Comparison of ENCODE assay signal across 9 cellular contexts in the genomic region with DNA sequence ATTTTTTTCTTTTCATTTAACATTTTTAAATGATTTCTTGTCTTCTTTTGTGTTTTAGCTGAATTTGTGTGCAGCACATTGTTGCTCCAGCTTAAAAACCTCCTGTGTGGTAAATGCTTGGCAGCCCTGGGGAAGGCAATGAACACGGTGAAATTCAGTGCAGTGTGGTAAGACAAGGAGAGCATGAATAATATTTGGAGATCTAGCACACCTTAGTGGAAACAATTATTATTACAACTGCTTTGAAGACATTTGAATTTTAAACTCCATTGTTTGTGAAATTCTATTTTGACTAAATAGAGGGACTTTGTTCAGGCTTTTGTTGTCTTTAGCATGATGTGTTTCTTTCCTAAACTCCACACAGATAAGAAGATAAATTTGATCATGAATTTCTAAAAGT.
A peak's percentile ranks its signal among the peaks of the same experiment; 100 is the strongest.
DNase-seq lines count a peak whose midpoint lies in the region; ATAC-seq and TF ChIP-seq lines count a peak whose summit lies in the region.
"Had no signal": no experiment of that assay in that cellular context is flagged by ENCODE, and none has a peak within 500 bp of the region (broad histone marks: within the 10 kb centered on the region; RNA-seq: fewer than 3 reads in every experiment).

No MANE protein-coding gene starts in this region.

- DNase-seq in HFF-Myc (ENCODE audit: extremely low read depth, low read depth): peak; percentile 15
- DNase-seq in NCI-H524 treated with DMSO at 0.1 percent for 48 hours (lab: John Stamatoyannopoulos, UW): peak; percentile 19
- peak; percentile 46 for DNase-seq in cerebellum (ENCODE audit: low spot score)
- no peak for DNase-seq in right lobe of liver
- no peak for DNase-seq in activated CD4-positive, alpha-beta T cell treated with anti-CD3 and anti-CD28 coated beads, Interleukin-2, amount 50 U/mL, for 48 hours

- WGBS in right lobe of liver (ENCODE audit: insufficient coverage, low coverage, low lambda C conversion rate, missing lambda C conversion rate): 0% methylated on average over 1 of the region's 1 CpG

- no peak for TF ChIP-seq POLR2A in right lobe of liver (IDR thresholded peaks at IDR 0.05)

- H3K9me3 ChIP-seq in right lobe of liver: no peaks in the 10 kb centered on the region
- H3K9me3 ChIP-seq: SJSA1 had no signal

- H3K4me3 ChIP-seq in HFF-Myc (replicated peaks; ENCODE audit: low read depth, low read length): no peak overlapping the region
- H3K4me3 ChIP-seq in right lobe of liver: no peak overlapping the region
- H3K4me3 ChIP-seq: SJSA1 had no signal

- H3K27ac ChIP-seq in right lobe of liver: no peak overlapping the region
- H3K27ac ChIP-seq: SJSA1 had no signal

- ATAC-seq in right lobe of liver (peak; percentile 58 to 76 (median 73)), HG02623 (IDR thresholded peaks at IDR 0.05; ENCODE audit: unreplicated experiment) (no peak), HG02763 (IDR thresholded peaks at IDR 0.05; ENCODE audit: unreplicated experiment) (no peak)
- no peak for ATAC-seq in activated CD4-positive, CD25-positive, alpha-beta regulatory T cell treated with anti-CD3 and anti-CD28 coated beads, Interleukin-2, amount 50 U/mL, for 24 hours

- no peaks in the 10 kb centered on the region for H3K27me3 ChIP-seq in right lobe of liver
- H3K27me3 ChIP-seq: SJSA1 had no signal

- no peak for TF ChIP-seq CTCF in HFF-Myc (IDR thresholded peaks at IDR 0.05; ENCODE audit: low read depth, low read length, missing control alignments)
- TF ChIP-seq CTCF in right lobe of liver (IDR thresholded peaks at IDR 0.05): peak; percentile 37 to 54 (median 44)

- intact Hi-C loops in right lobe of liver (cut with DNase I): no loop called here

- no peaks in the 10 kb centered on the region for H3K36me3 ChIP-seq in right lobe of liver
- H3K36me3 ChIP-seq: SJSA1 had no signal

- H3K4me1 ChIP-seq in right lobe of liver: no peaks in the 10 kb centered on the region
- H3K4me1 ChIP-seq: SJSA1 had no signal

Comparison
In these comparisons a context has a peak if more than half of its experiments do, and no peak if none do; other contexts are left out.
1. DNase-seq: peak in HFF-Myc (single experiment), NCI-H524 treated with DMSO at 0.1 percent for 48 hours (single experiment) and cerebellum (single experiment); none in right lobe of liver (0 of 3) and activated CD4-positive, alpha-beta T cell treated with anti-CD3 and anti-CD28 coated beads, Interleukin-2, amount 50 U/mL, for 48 hours (0 of 2).
2. ATAC-seq: peak in right lobe of liver (4 of 4); none in HG02623 (single experiment), HG02763 (single experiment) and activated CD4-positive, CD25-positive, alpha-beta regulatory T cell treated with anti-CD3 and anti-CD28 coated beads, Interleukin-2, amount 50 U/mL, for 24 hours (0 of 2).